ENCODE assay signal across 32 cellular contexts in the genomic region with DNA sequence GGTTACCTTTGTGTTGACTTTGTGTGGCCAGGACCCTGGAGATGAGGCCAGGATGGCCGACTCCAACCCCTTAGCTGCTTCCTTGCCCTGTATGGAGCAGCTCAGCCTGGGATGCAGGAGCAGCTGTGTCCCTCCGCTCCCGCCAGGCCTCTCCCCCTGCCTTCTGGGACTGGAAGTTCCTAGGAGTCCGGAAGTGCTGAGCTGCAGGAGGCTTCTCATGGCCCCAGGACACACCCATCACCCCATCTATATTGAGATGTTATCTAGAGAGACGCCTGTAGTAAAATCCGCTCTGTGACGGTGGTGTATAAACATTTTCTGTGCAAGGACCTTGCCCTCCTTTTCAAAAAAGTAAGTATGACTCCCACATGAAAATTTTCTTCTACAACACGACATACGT. TPM values are rescaled to one million over a fixed set of nuclear protein-coding genes. Genes with fewer than 3 reads are reported as not detected.
A peak's percentile ranks its signal among the peaks of the same experiment; 100 is the strongest.
DNase-seq lines count a peak whose midpoint lies in the region; ATAC-seq and TF ChIP-seq lines count a peak whose summit lies in the region.
"Had no signal": no experiment of that assay in that cellular context is flagged by ENCODE, and none has a peak within 500 bp of the region (broad histone marks: within the 10 kb centered on the region; RNA-seq: fewer than 3 reads in every experiment).

No MANE protein-coding gene starts in this region.

- TF ChIP-seq CTCF in IMR-90 (conservative IDR thresholded peaks at IDR 0.05; ENCODE audit: low read depth, low read length) (no peak), esophagus muscularis mucosa (IDR thresholded peaks at IDR 0.05) (no peak), uterus (IDR thresholded peaks at IDR 0.05) (no peak)

- CTCF ChIA-PET in IMR-90 (lab: Yijun Ruan, JAX) = no interaction called here

- no peaks in the 10 kb centered on the region; the same call in 1 of the 2 replicates for H4K20me1 ChIP-seq in IMR-90 (ENCODE audit: insufficient read depth, low read length)

- no peak for TF ChIP-seq POLR2A in IMR-90 (IDR thresholded peaks at IDR 0.05; ENCODE audit: low read depth, low read length)
- no peak for TF ChIP-seq POLR2A in esophagus muscularis mucosa (IDR thresholded peaks at IDR 0.05; ENCODE audit: low read depth)
- TF ChIP-seq POLR2A in uterus (IDR thresholded peaks at IDR 0.05) = no peak

- H3K56ac ChIP-seq in IMR-90 (ENCODE audit: extremely low read depth, insufficient read depth, low read length) = no peak overlapping the region

- no peak overlapping the region for H3K4ac ChIP-seq in IMR-90 (ENCODE audit: low read depth, low read length)

- dilution Hi-C loops in IMR-90 (cut with HindIII; ENCODE audit: low sequenced_read_pairs, unreplicated experiment) = no loop called here

- H4K91ac ChIP-seq in IMR-90 (ENCODE audit: insufficient read depth, low read depth, low read length) = no peak overlapping the region

- no peak overlapping the region for H2BK20ac ChIP-seq in IMR-90 (ENCODE audit: low read depth, low read length)

- POLR2A ChIA-PET in IMR-90 (lab: Charles Lee; ENCODE audit: unreplicated experiment) = no interaction called here

- H3K9ac ChIP-seq in IMR-90 (ENCODE audit: low read depth, low read length) = no peak overlapping the region
- H3K9ac ChIP-seq: GM23248, neural progenitor cell had no signal

- TF ChIP-seq EP300 in esophagus muscularis mucosa (IDR thresholded peaks at IDR 0.05) = no peak

- DNase-seq in ELR (ENCODE audit: low read depth) (peak; percentile 25), IMR-90 (no peak), esophagus muscularis mucosa (ENCODE audit: extremely low spot score) (peak; percentile 60), posterior vena cava (ENCODE audit: low spot score) (peak; percentile 13), uterus (no peak)
- DNase-seq: activated CD4-positive, alpha-beta T cell treated with anti-CD3 and anti-CD28 coated beads, Interleukin-2, amount 50 U/mL, for 48 hours; activated CD4-positive, CD25-positive, alpha-beta regulatory T cell; aorta; DMS79 treated with DMSO at 0.1 percent for 48 hours; effector memory CD4-positive, alpha-beta T cell; erythroblast; foreskin keratinocyte; GM23248; heart left ventricle; KG1; MM.1S; NCI-H2081; NCI-H345; OCI-M1; sigmoid colon; stimulated activated CD4-positive, alpha-beta T cell treated with anti-CD3 and anti-CD28 coated beads, Interleukin-4, amount 100 ng/mL, for 4 hours; substantia nigra; SW 1271; T1000 had no signal

- H4K5ac ChIP-seq in IMR-90 (ENCODE audit: low read depth, low read length) = no peak overlapping the region

- no peaks in the 10 kb centered on the region for H3K27me3 ChIP-seq in IMR-90 (ENCODE audit: control insufficient read depth, insufficient read depth, low read length)
- H3K27me3 ChIP-seq in esophagus muscularis mucosa = no peaks in the 10 kb centered on the region
- H3K27me3 ChIP-seq in uterus = no peaks in the 10 kb centered on the region
- H3K27me3 ChIP-seq: foreskin keratinocyte, heart left ventricle, neural progenitor cell, sigmoid colon had no signal

- in situ Hi-C loops in IMR-90 (cut with MboI; ENCODE audit: low sequenced_read_pairs) = no loop called here

- H3K4me2 ChIP-seq in IMR-90 (ENCODE audit: low read depth, low read length) = no peak overlapping the region
- H3K4me2 ChIP-seq: neural progenitor cell had no signal

- H3K79me1 ChIP-seq in IMR-90 (ENCODE audit: low read depth in 1 of 2, low read length in 2 of 2) = 0 out of 4 replicates have a peak, but pooled peaks cover 0 to 4% of the 10 kb centered on the region in 2 experiments

- ATAC-seq in IMR-90 (ENCODE audit: low read depth) (peak; percentile 19; the same call in 1 of the 2 replicates), HG03565 (IDR thresholded peaks at IDR 0.05; ENCODE audit: unreplicated experiment) (no peak), HG03280 (IDR thresholded peaks at IDR 0.05; ENCODE audit: unreplicated experiment) (no peak)
- ATAC-seq: foreskin keratinocyte; GM12878; heart left ventricle; stimulated activated memory B cell treated with anti-CD40 and anti-IgM and Interleukin-4, amounts not matched to agents 10 μg/mL and 1 μg/mL and 100 μg/mL, for 72 hours had no signal

- no peak overlapping the region for H3K14ac ChIP-seq in IMR-90 (replicated peaks; ENCODE audit: low read depth, low read length)

- H3K4me1 ChIP-seq in IMR-90 (ENCODE audit: control insufficient read depth, insufficient read depth, low read length) (no peaks in the 10 kb centered on the region), esophagus muscularis mucosa (peaks cover under 1 to 11% (median 8%) of the 10 kb centered on the region in 4 donors), uterus (no peaks in the 10 kb centered on the region)
- H3K4me1 ChIP-seq: foreskin keratinocyte, neural progenitor cell, prostate gland, sigmoid colon had no signal

- intact Hi-C loops in IMR-90 (cut with micrococcal nuclease) = no loop called here
- intact Hi-C loops in esophagus muscularis mucosa (cut with DNase I) = no loop called here
- intact Hi-C loops in posterior vena cava (cut with DNase I) = no loop called here
- intact Hi-C loops in uterus (cut with DNase I; ENCODE audit: low total_unique reads) = no loop called here

- H3K23ac ChIP-seq in IMR-90 (ENCODE audit: low read depth, low read length) = no peak overlapping the region

- H3K27ac ChIP-seq in IMR-90 (ENCODE audit: insufficient read depth, low read length) (no peak overlapping the region), esophagus muscularis mucosa (replicated peaks in 1 of 4) (no peak overlapping the region), uterus (no peak overlapping the region)
- H3K27ac ChIP-seq: C4-2B, coronary artery, foreskin keratinocyte, GM23248, heart left ventricle, neural progenitor cell, prostate gland, sigmoid colon had no signal

- H3K9me1 ChIP-seq in IMR-90 (ENCODE audit: insufficient read depth, low read length) = no peaks in the 10 kb centered on the region

- H3K9me3 ChIP-seq in IMR-90 (ENCODE audit: control insufficient read depth, insufficient read depth, low read length) (peaks cover 6% of the 10 kb centered on the region), esophagus muscularis mucosa (peaks cover 0 to 7% (median 0%) of the 10 kb centered on the region in 4 donors), uterus (no peaks in the 10 kb centered on the region)
- H3K9me3 ChIP-seq: prostate gland, sigmoid colon had no signal

- WGBS in IMR-90 (ENCODE audit: extremely low coverage in 2 of 2, insufficient read length in 1 of 2), 2 experiments = no CpG with 5 or more reads among the region's 9 CpGs
- 63% methylated on average over 9 of the region's 9 CpGs for WGBS in esophagus muscularis mucosa

- H2BK5ac ChIP-seq in IMR-90 (ENCODE audit: low read depth, low read length, poor library complexity, severe bottlenecking) = no peak overlapping the region

- H3K18ac ChIP-seq in IMR-90 (ENCODE audit: low read depth, low read length) = no peak overlapping the region

- no peak overlapping the region for H2AK9ac ChIP-seq in IMR-90 (replicated peaks; ENCODE audit: low read depth, low read length, poor library complexity)

- no peak overlapping the region for H4K8ac ChIP-seq in IMR-90 (ENCODE audit: low read depth in 2 of 2, low read length in 2 of 2)

- H3K36me3 ChIP-seq in IMR-90 (ENCODE audit: control insufficient read depth, insufficient read depth, low read length) (peaks cover 3% of the 10 kb centered on the region; the same call in 1 of the 2 replicates), esophagus muscularis mucosa (no peaks in the 10 kb centered on the region), uterus (no peaks in the 10 kb centered on the region)
- H3K36me3 ChIP-seq: heart left ventricle, neural progenitor cell, prostate gland, sigmoid colon had no signal

- no peak overlapping the region for H2AK5ac ChIP-seq in IMR-90 (ENCODE audit: low read depth, low read length)

- no peak overlapping the region for H2AFZ ChIP-seq in IMR-90 (replicated peaks; ENCODE audit: low read length, poor library complexity)
- H2AFZ ChIP-seq: GM23248, neural progenitor cell had no signal

- no peak overlapping the region for H2BK15ac ChIP-seq in IMR-90 (ENCODE audit: low read depth, low read length)

- H2BK120ac ChIP-seq in IMR-90 (ENCODE audit: low read depth, low read length) = no peak overlapping the region

- H3K4me3 ChIP-seq in IMR-90 (ENCODE audit: insufficient read depth, low read depth, low read length) (no peak overlapping the region), esophagus muscularis mucosa (no peak overlapping the region), uterus (no peak overlapping the region)
- H3K4me3 ChIP-seq: coronary artery, GM12878, GM23248, heart left ventricle, neural progenitor cell, prostate gland, sigmoid colon had no signal

- no TSS peak for BruUV-seq in IMR-90 (replicated peaks; lab: Mats Ljungman, UMichigan)

- no peak for TF ChIP-seq RAD21 in IMR-90 (IDR thresholded peaks at IDR 0.05; ENCODE audit: low read length)

TF ChIP-seq in IMR-90, 13 proteins besides CTCF, POLR2A, EP300 and RAD21:
- TF ChIP-seq BHLHE40 (IDR thresholded peaks at IDR 0.05; ENCODE audit: low read depth, low read length) = no peak
- TF ChIP-seq, protein P1, sequence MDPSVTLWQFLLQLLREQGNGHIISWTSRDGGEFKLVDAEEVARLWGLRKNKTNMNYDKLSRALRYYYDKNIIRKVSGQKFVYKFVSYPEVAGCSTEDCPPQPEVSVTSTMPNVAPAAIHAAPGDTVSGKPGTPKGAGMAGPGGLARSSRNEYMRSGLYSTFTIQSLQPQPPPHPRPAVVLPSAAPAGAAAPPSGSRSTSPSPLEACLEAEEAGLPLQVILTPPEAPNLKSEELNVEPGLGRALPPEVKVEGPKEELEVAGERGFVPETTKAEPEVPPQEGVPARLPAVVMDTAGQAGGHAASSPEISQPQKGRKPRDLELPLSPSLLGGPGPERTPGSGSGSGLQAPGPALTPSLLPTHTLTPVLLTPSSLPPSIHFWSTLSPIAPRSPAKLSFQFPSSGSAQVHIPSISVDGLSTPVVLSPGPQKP (IDR thresholded peaks at IDR 0.05; ENCODE audit: borderline replicate concordance, low read depth, low read length) = no peak

RNA-seq across cellular contexts. Expression of a gene that starts 27.0 kb away (rescaled TPM):
- total RNA-seq in IMR-90 (2012; rRNA removed) (35.0 and 48.9 TPM in 2 replicates), esophagus muscularis mucosa (10 to 100 TPM; 19.1 to 68.0 (median 43.4) TPM), posterior vena cava (10 to 100 TPM; 20.7 to 28.6 TPM), uterus (10 to 100 TPM in 2 of 4 donors, 1 to 10 TPM in 2; 5.9 to 38.0 (median 19.3) TPM)
- 30.3 and 30.7 TPM in 2 replicates for polyA plus RNA-seq in IMR-90 (2012; rRNA removed)
- 25.9 and 38.5 TPM in 2 replicates for polyA plus RNA-seq in IMR-90 (2012; cell fraction: cytosol; rRNA removed)
- 19.3 and 41.0 TPM in 2 replicates for polyA plus RNA-seq in IMR-90 (2012; cell fraction: nucleus; rRNA removed; ENCODE audit: low replicate concordance)

Comparison
In these comparisons a context has a peak if more than half of its experiments do, and no peak if none do; other contexts are left out.
1. DNase-seq: peak in ELR (single experiment), esophagus muscularis mucosa (single experiment) and posterior vena cava (single experiment); none in IMR-90 (single experiment) and uterus (0 of 2).